ENCODE assay signal across 24 cellular contexts in genomic region chr22:45762545-45763235, GRCh38.
A peak's percentile ranks its signal among the peaks of the same experiment; 100 is the strongest.
DNase-seq lines count a peak whose midpoint lies in the region; ATAC-seq and TF ChIP-seq lines count a peak whose summit lies in the region.
"Had no signal": no experiment of that assay in that cellular context is flagged by ENCODE, and none has a peak within 500 bp of the region (broad histone marks: within the 10 kb centered on the region; RNA-seq: fewer than 3 reads in every experiment).

No MANE protein-coding gene starts in this region.

- no peak for TF ChIP-seq RAD21 in IMR-90 (IDR thresholded peaks at IDR 0.05; ENCODE audit: low read length)

- no peak overlapping the region for H2BK15ac ChIP-seq in IMR-90 (ENCODE audit: low read depth, low read length)

- 0 out of 4 replicates have a peak overlapping the region, but pooled peaks of 1 of the 2 experiments have one; percentile 28 for H4K8ac ChIP-seq in IMR-90 (ENCODE audit: low read depth in 2 of 2, low read length in 2 of 2)

- H3K27me3 ChIP-seq in IMR-90 (ENCODE audit: control insufficient read depth, insufficient read depth, low read length) (no peaks in the 10 kb centered on the region), testis (no peaks in the 10 kb centered on the region)
- H3K27me3 ChIP-seq: BLaER1 treated with 17β-estradiol and CSF1 and Interleukin-3, amounts not matched to agents 10 nM and 100 nM; MG63; tibial nerve had no signal

- no peak overlapping the region for H3K14ac ChIP-seq in IMR-90 (replicated peaks; ENCODE audit: low read depth, low read length)

- DNase-seq in ELF-1 (ENCODE audit: low read depth, low spot score) (peak; percentile 27), IMR-90 (peak; percentile 28), omental fat pad (ENCODE audit: low spot score) (no peak), 8988T (no peak), SK-N-DZ (ENCODE audit: low spot score) (no peak), testis (no peak), retina (no peak)
- DNase-seq: activated CD4-positive, alpha-beta memory T cell treated with anti-CD3 and anti-CD28 coated beads, Interleukin-2, amount 10 ng/mL, durations not matched to agents 7 days and 5 days; activated T-cell treated with anti-CD3 and anti-CD28 coated beads for 4 hours; GM23248; head of caudate nucleus; left ventricle myocardium superior; MG63; mucosa of descending colon; NCI-H1417 treated with DMSO at 0.1 percent for 48 hours; NCI-H510A; stimulated activated CD4-positive, alpha-beta T cell treated with anti-CD3 and anti-CD28 coated beads, Interleukin-4, amount 100 ng/mL, for 4 hours; stimulated activated naive CD8-positive, alpha-beta T cell treated with anti-CD3 and anti-CD28 coated beads, Interleukin-15, amount 100 ng/mL, for 72 hours; T1000 had no signal

- H3K4ac ChIP-seq in IMR-90 (ENCODE audit: low read depth, low read length) = no peak overlapping the region

- intact Hi-C loops in IMR-90 (cut with micrococcal nuclease) (no loop called here), testis (cut with DNase I; ENCODE audit: low total_unique reads) (no loop called here)

- H3K79me1 ChIP-seq in IMR-90 (ENCODE audit: low read depth in 1 of 2, low read length in 2 of 2) = peaks cover 40 to 75% of the 10 kb centered on the region in 2 experiments

- H3K9me1 ChIP-seq in IMR-90 (ENCODE audit: insufficient read depth, low read length) = peaks cover 31% of the 10 kb centered on the region

- no peak overlapping the region for H3K18ac ChIP-seq in IMR-90 (ENCODE audit: low read depth, low read length)

- POLR2A ChIA-PET in IMR-90 (lab: Charles Lee; ENCODE audit: unreplicated experiment) = no interaction called here

- no TSS peak for BruUV-seq in IMR-90 (replicated peaks; lab: Mats Ljungman, UMichigan)

- no peak overlapping the region for H2BK120ac ChIP-seq in IMR-90 (ENCODE audit: low read depth, low read length)

- H2AK5ac ChIP-seq in IMR-90 (ENCODE audit: low read depth, low read length) = no peak overlapping the region

- TF ChIP-seq POLR2A in IMR-90 (IDR thresholded peaks at IDR 0.05; ENCODE audit: low read depth, low read length) (no peak), testis (IDR thresholded peaks at IDR 0.05) (no peak)

- H2BK20ac ChIP-seq in IMR-90 (ENCODE audit: low read depth, low read length) = no peak overlapping the region

- no peak overlapping the region for H4K5ac ChIP-seq in IMR-90 (ENCODE audit: low read depth, low read length)

- WGBS in IMR-90 (ENCODE audit: extremely low coverage in 2 of 2, insufficient read length in 1 of 2), 2 experiments = no CpG with 5 or more reads among the region's 7 CpGs
- 66 to 68% methylated on average over 7 of the region's 7 CpGs for WGBS in testis, 2 donors

- in situ Hi-C loops in IMR-90 (cut with MboI; ENCODE audit: low sequenced_read_pairs) = no loop called here

- CTCF ChIA-PET in IMR-90 (lab: Yijun Ruan, JAX) = no interaction called here

- dilution Hi-C loops in IMR-90 (cut with HindIII; ENCODE audit: low sequenced_read_pairs, unreplicated experiment) = no loop called here

- no peak overlapping the region for H3K9ac ChIP-seq in IMR-90 (ENCODE audit: low read depth, low read length)
- H3K9ac ChIP-seq: BLaER1 treated with 17β-estradiol and CSF1 and Interleukin-3, amounts not matched to agents 10 nM and 100 nM; GM23248 had no signal

- peak; percentile 51 for ATAC-seq in IMR-90 (ENCODE audit: low read depth)
- ATAC-seq in esophagus mucosa = peak; percentile 9
- ATAC-seq in omental fat pad (ENCODE audit: low FRiP score) = peak; percentile 17
- ATAC-seq: left ventricle myocardium superior; mucosa of descending colon; stimulated activated naive CD8-positive, alpha-beta T cell treated with anti-CD3 and anti-CD28 coated beads, Interleukin-15, amount 100 ng/mL, for 72 hours had no signal

- H4K20me1 ChIP-seq in IMR-90 (ENCODE audit: insufficient read depth, low read length) = peaks cover 52% of the 10 kb centered on the region

- no peak overlapping the region for H3K4me2 ChIP-seq in IMR-90 (ENCODE audit: low read depth, low read length)
- H3K4me2 ChIP-seq: BLaER1 treated with 17β-estradiol and CSF1 and Interleukin-3, amounts not matched to agents 10 nM and 100 nM had no signal

- TF ChIP-seq CTCF in IMR-90 (conservative IDR thresholded peaks at IDR 0.05; ENCODE audit: low read depth, low read length) (no peak), omental fat pad (IDR thresholded peaks at IDR 0.05) (no peak), testis (IDR thresholded peaks at IDR 0.05) (no peak)

- H3K27ac ChIP-seq in IMR-90 (ENCODE audit: insufficient read depth, low read length) = no peak overlapping the region
- H3K27ac ChIP-seq in testis = no peak overlapping the region
- H3K27ac ChIP-seq: BLaER1 treated with 17β-estradiol and CSF1 and Interleukin-3, amounts not matched to agents 10 nM and 100 nM; GM23248; HL-60; tibial nerve had no signal

- H2AFZ ChIP-seq in IMR-90 (replicated peaks; ENCODE audit: low read length, poor library complexity) = no peak overlapping the region
- H2AFZ ChIP-seq: GM23248 had no signal

- no peak overlapping the region for H3K23ac ChIP-seq in IMR-90 (ENCODE audit: low read depth, low read length)

- no peak overlapping the region for H3K56ac ChIP-seq in IMR-90 (ENCODE audit: extremely low read depth, insufficient read depth, low read length)

- H3K9me3 ChIP-seq in IMR-90 (ENCODE audit: control insufficient read depth, insufficient read depth, low read length) (no peaks in the 10 kb centered on the region), testis (no peaks in the 10 kb centered on the region)
- H3K9me3 ChIP-seq: BLaER1 treated with 17β-estradiol and CSF1 and Interleukin-3, amounts not matched to agents 10 nM and 100 nM; Caco-2; MG63; mucosa of descending colon; tibial nerve had no signal

- peak overlapping the region; percentile 12 for H2AK9ac ChIP-seq in IMR-90 (replicated peaks; ENCODE audit: low read depth, low read length, poor library complexity)

- H2BK5ac ChIP-seq in IMR-90 (ENCODE audit: low read depth, low read length, poor library complexity, severe bottlenecking) = no peak overlapping the region

- H3K4me1 ChIP-seq in IMR-90 (ENCODE audit: control insufficient read depth, insufficient read depth, low read length) (peaks cover 10% of the 10 kb centered on the region), testis (peaks cover 11% of the 10 kb centered on the region)
- H3K4me1 ChIP-seq: BLaER1 treated with 17β-estradiol and CSF1 and Interleukin-3, amounts not matched to agents 10 nM and 100 nM; Caco-2 had no signal

- H4K91ac ChIP-seq in IMR-90 (ENCODE audit: insufficient read depth, low read depth, low read length) = no peak overlapping the region

- H3K36me3 ChIP-seq in IMR-90 (ENCODE audit: control insufficient read depth, insufficient read depth, low read length) (peaks cover 20% of the 10 kb centered on the region), testis (ENCODE audit: low read depth, missing control alignments) (no peaks in the 10 kb centered on the region)

- H3K4me3 ChIP-seq in IMR-90 (ENCODE audit: insufficient read depth, low read depth, low read length) (no peak overlapping the region), testis (no peak overlapping the region)
- H3K4me3 ChIP-seq: BLaER1 treated with 17β-estradiol and CSF1 and Interleukin-3, amounts not matched to agents 10 nM and 100 nM; GM23248; MG63; mucosa of descending colon; tibial nerve had no signal

TF ChIP-seq in IMR-90, 13 proteins besides CTCF, POLR2A, EP300 and RAD21:
- TF ChIP-seq BHLHE40 (IDR thresholded peaks at IDR 0.05; ENCODE audit: low read depth, low read length) (no peak), RCOR1 (IDR thresholded peaks at IDR 0.05; ENCODE audit: insufficient replicate concordance, low read length) (no peak), CHD1 (IDR thresholded peaks at IDR 0.05; ENCODE audit: low read depth, low read length) (no peak), SMC3 (IDR thresholded peaks at IDR 0.05; ENCODE audit: low read depth, low read length) (no peak), NFE2L2 (IDR thresholded peaks at IDR 0.05; ENCODE audit: low read depth, low read length) (no peak), CEBPB (IDR thresholded peaks at IDR 0.05; ENCODE audit: low read depth, low read length) (no peak), FOS (IDR thresholded peaks at IDR 0.05; ENCODE audit: low read depth, low read length) (no peak), MXI1 (IDR thresholded peaks at IDR 0.05; ENCODE audit: borderline replicate concordance, low read depth, low read length) (no peak), MAZ (IDR thresholded peaks at IDR 0.05; ENCODE audit: borderline replicate concordance, low read depth, low read length) (no peak), MAFK (IDR thresholded peaks at IDR 0.05; ENCODE audit: low read depth, low read length) (no peak), RFX5 (IDR thresholded peaks at IDR 0.05; ENCODE audit: low read depth, low read length) (no peak), ELK1 (IDR thresholded peaks at IDR 0.05; ENCODE audit: borderline replicate concordance, low read depth, low read length) (no peak), USF2 (IDR thresholded peaks at IDR 0.05; ENCODE audit: low read depth, low read length) (no peak)

Comparison
In these comparisons a context has a peak if more than half of its experiments do, and no peak if none do; other contexts are left out.
1. DNase-seq: peak in ELF-1 (single experiment) and IMR-90 (single experiment); none in omental fat pad (single experiment), 8988T (single experiment), SK-N-DZ (single experiment), testis (single experiment) and retina (single experiment).
2. Peak in every context shown above with its lines, with median percentiles within 50 percentile points of each other: ATAC-seq.